ENCODE assay signal across 1 cellular context in the genomic region with DNA sequence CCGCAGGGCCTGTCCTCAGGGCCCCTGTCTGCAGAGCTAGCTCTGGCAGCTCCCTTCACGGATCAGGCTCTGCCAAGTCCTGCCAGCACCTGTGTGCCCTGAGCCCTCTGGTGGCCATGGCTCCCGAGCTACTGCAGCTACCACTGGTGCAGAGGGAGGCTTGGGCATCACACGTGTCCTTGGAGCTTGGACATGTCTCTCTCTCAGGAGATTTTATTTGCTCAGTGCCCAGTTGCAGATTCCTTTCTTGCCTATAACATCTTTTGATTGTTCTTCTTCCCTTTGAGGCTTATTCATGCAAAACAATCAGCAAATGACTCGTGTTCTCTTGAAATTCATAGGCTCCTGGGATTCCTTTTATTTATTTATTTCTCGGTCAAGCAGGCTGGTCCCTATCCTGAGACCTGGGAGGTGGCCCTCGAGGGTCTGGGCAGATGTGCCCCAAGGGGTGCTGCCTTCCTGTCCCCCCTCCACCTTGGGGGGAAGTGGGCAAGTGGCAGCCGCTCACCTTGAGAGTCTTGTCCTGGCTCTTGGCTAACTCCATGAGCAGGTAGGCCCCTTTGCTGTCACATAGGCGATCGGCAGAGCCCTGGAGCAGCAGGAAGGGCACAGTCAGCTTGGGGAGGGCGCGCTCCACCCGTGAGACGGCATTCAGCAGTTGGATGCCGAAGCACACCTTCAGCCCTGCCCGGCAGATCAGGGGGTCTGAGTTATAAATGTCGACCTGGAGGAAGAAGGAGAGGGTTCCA.
TF ChIP-seq lines count a peak whose summit lies in the region.

No MANE protein-coding gene starts in this region.

TF ChIP-seq in GM23338, 12 proteins besides CTCF, POLR2A, EP300 and RAD21 (continued from another document):
- TF ChIP-seq, protein P1, sequence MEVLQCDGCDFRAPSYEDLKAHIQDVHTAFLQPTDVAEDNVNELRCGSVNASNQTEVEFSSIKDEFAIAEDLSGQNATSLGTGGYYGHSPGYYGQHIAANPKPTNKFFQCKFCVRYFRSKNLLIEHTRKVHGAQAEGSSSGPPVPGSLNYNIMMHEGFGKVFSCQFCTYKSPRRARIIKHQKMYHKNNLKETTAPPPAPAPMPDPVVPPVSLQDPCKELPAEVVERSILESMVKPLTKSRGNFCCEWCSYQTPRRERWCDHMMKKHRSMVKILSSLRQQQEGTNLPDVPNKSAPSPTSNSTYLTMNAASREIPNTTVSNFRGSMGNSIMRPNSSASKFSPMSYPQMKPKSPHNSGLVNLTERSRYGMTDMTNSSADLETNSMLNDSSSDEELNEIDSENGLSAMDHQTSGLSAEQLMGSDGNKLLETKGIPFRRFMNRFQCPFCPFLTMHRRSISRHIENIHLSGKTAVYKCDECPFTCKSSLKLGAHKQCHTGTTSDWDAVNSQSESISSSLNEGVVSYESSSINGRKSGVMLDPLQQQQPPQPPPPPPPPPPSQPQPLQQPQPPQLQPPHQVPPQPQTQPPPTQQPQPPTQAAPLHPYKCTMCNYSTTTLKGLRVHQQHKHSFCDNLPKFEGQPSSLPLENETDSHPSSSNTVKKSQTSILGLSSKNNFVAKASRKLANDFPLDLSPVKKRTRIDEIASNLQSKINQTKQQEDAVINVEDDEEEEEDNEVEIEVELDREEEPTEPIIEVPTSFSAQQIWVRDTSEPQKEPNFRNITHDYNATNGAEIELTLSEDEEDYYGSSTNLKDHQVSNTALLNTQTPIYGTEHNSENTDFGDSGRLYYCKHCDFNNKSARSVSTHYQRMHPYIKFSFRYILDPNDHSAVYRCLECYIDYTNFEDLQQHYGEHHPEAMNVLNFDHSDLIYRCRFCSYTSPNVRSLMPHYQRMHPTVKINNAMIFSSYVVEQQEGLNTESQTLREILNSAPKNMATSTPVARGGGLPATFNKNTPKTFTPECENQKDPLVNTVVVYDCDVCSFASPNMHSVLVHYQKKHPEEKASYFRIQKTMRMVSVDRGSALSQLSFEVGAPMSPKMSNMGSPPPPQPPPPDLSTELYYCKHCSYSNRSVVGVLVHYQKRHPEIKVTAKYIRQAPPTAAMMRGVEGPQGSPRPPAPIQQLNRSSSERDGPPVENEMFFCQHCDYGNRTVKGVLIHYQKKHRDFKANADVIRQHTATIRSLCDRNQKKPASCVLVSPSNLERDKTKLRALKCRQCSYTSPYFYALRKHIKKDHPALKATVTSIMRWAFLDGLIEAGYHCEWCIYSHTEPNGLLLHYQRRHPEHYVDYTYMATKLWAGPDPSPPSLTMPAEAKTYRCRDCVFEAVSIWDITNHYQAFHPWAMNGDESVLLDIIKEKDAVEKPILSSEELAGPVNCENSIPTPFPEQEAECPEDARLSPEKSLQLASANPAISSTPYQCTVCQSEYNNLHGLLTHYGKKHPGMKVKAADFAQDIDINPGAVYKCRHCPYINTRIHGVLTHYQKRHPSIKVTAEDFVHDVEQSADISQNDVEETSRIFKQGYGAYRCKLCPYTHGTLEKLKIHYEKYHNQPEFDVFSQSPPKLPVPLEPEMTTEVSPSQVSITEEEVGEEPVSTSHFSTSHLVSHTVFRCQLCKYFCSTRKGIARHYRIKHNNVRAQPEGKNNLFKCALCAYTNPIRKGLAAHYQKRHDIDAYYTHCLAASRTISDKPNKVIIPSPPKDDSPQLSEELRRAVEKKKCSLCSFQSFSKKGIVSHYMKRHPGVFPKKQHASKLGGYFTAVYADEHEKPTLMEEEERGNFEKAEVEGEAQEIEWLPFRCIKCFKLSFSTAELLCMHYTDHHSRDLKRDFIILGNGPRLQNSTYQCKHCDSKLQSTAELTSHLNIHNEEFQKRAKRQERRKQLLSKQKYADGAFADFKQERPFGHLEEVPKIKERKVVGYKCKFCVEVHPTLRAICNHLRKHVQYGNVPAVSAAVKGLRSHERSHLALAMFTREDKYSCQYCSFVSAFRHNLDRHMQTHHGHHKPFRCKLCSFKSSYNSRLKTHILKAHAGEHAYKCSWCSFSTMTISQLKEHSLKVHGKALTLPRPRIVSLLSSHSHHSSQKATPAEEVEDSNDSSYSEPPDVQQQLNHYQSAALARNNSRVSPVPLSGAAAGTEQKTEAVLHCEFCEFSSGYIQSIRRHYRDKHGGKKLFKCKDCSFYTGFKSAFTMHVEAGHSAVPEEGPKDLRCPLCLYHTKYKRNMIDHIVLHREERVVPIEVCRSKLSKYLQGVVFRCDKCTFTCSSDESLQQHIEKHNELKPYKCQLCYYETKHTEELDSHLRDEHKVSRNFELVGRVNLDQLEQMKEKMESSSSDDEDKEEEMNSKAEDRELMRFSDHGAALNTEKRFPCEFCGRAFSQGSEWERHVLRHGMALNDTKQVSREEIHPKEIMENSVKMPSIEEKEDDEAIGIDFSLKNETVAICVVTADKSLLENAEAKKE (CRISPR knock-in tag; IDR thresholded peaks at IDR 0.05): no peak
- TF ChIP-seq ETS1 (IDR thresholded peaks at IDR 0.05) (no peak), JUNB (IDR thresholded peaks at IDR 0.05; ENCODE audit: unreplicated experiment) (no peak), ZNF114 (CRISPR knock-in tag; IDR thresholded peaks at IDR 0.05) (no peak), STAT1 (IDR thresholded peaks at IDR 0.05; ENCODE audit: unreplicated experiment) (no peak)
